8 cellular contexts compared by ENCODE assay signal in the genomic region with DNA sequence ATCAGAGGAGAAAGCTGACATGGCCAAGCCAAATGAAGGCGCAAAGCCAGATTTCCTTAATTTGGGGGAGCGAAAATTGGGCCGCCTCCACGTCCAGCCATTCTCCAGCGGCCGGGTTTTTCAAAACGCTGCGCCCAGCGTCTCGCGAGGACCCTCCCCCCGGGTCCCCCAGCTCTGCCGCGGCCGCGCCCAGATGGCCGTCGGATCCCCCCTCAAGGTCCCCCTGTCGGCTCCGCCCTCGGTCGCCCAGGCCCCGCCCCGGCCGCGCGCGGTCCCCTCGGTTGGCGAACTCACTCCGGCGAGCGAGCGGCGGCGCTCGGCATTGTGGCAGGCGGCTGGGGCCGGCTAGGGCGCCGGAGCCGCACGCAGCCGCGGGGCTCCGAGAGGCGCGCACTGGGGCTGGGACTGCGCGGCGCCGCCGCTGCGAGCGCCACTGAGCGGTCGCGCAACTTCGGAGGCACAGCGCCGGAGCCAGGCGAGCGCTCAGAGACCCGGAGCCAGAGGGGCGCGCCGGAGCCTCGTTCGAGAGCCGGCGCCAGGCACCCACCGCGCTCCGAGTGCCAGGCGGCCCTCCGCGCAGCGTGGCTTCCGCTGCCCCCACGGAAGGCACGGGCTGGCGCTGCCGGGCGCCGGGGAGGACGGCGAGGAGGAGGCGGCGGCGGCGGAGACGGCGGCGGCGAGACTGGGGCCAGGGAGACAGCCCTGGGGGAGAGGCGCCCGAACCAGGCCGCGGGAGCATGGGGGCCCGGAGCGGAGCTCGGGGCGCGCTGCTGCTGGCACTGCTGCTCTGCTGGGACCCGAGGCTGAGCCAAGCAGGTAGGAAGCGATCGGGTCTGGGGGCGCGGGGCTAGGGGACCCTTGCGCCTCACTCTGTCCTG. TPM values are rescaled to one million over a fixed set of nuclear protein-coding genes. Genes with fewer than 3 reads are reported as not detected.
A peak's percentile ranks its signal among the peaks of the same experiment; 100 is the strongest.
DNase-seq lines count a peak whose midpoint lies in the region; ATAC-seq and TF ChIP-seq lines count a peak whose summit lies in the region.

UNC5B (plus strand) TSS at position 322 of the 878 bp plus-strand sequence; CDS start at position 738, 416 bp downstream.

- peaks cover 0 to 2% (median 0%) of the 10 kb centered on the region in 6 donors for H3K9me3 Mint-ChIP-seq in immature natural killer cell

- H3K27ac ChIP-seq in VCaP, result peak within 1 kb of the TSS; percentile 59
- H3K27ac ChIP-seq in caudate nucleus (ENCODE audit: low read depth, low read length), result peak within 1 kb of the TSS; percentile 79
- peak within 1 kb of the TSS; percentile 69 for H3K27ac ChIP-seq in skeletal muscle tissue (ENCODE audit: low read depth, low read length)

- no peak for ATAC-seq in GM19351 (IDR thresholded peaks at IDR 0.05; ENCODE audit: unreplicated experiment)

- no peaks in the 10 kb centered on the region for H3K36me3 Mint-ChIP-seq in immature natural killer cell

- H3K27ac Mint-ChIP-seq in immature natural killer cell, result no peak within 1 kb of the TSS

- TF ChIP-seq CTCF in GM12872 (IDR thresholded peaks at IDR 0.05; ENCODE audit: insufficient read depth, low read depth, low read length) (peak; percentile 15; the same call in 1 of the 3 replicates), VCaP (conservative IDR thresholded peaks at IDR 0.05) (peak; percentile 58)

- peak within 1 kb of the TSS; percentile 84 to 86 (median 85) for H3K4me3 ChIP-seq in skeletal muscle tissue (ENCODE audit: low read length in 3 of 3)

- H3K36me3 ChIP-seq in skeletal muscle tissue (ENCODE audit: control insufficient read depth in 3 of 3, insufficient read depth in 3 of 3, low read length in 3 of 3), result no peaks in the 10 kb centered on the region

- peak within 1 kb of the TSS; percentile 72 to 88 (median 83) for H3K9ac ChIP-seq in skeletal muscle tissue (ENCODE audit: low read depth in 1 of 3, low read length in 3 of 3)

- peak; percentile 62 for DNase-seq in NCI-H1694 (lab: John Stamatoyannopoulos, UW)
- peak in 59 of 61 donors; percentile 41 to 94 (median 85) for DNase-seq in caudate nucleus (lab: John Stamatoyannopoulos, UW)
- DNase-seq in immature natural killer cell, result peak; percentile 31 to 45 (median 34)
- DNase-seq in T1000 (lab: John Stamatoyannopoulos, UW), result no peak

- peaks cover 7 to 15% of the 10 kb centered on the region in 2 donors for H3K4me1 Mint-ChIP-seq in immature natural killer cell

- peaks cover 0 to 23% (median 15%) of the 10 kb centered on the region in 3 donors for H3K27me3 ChIP-seq in skeletal muscle tissue (ENCODE audit: control insufficient read depth in 3 of 3, insufficient read depth in 3 of 3, low read length in 3 of 3)

- H3K9me3 ChIP-seq in skeletal muscle tissue (ENCODE audit: control insufficient read depth in 3 of 3, low read length in 3 of 3), result no peaks in the 10 kb centered on the region

- H3K27me3 Mint-ChIP-seq in immature natural killer cell (ENCODE audit: low read depth in 3 of 3), result peaks cover 7 to 29% (median 21%) of the 10 kb centered on the region in 3 donors

- H3K4me3 Mint-ChIP-seq in immature natural killer cell, result peak within 1 kb of the TSS; percentile 52 to 78 (median 68)

- H3K4me1 ChIP-seq in skeletal muscle tissue (ENCODE audit: control insufficient read depth in 3 of 3, insufficient read depth in 3 of 3, low read length in 3 of 3), result peaks cover 25 to 37% (median 33%) of the 10 kb centered on the region in 3 donors

RNA-seq across cellular contexts. Expression of gene UNC5B, which starts in this region (rescaled TPM):
- polyA plus RNA-seq in immature natural killer cell, result under 1 TPM in 2 of 3 donors, not detected in 1; 0.06 to 0.34 TPM
- 6.3 TPM for total RNA-seq in skeletal muscle tissue

Comparison
In these comparisons a context has a peak if more than half of its experiments do, and no peak if none do; other contexts are left out.
1. Peak in DNase-seq in immature natural killer cell; RNA of the gene not detected or under 1 TPM.